1 cellular context compared by ENCODE assay signal in genomic region chr11:106449756-106450155, GRCh38.
A peak's percentile ranks its signal among the peaks of the same experiment; 100 is the strongest.
TF ChIP-seq lines count a peak whose summit lies in the region.

No MANE protein-coding gene starts in this region.

TF ChIP-seq in HepG2, 621 proteins besides CTCF, POLR2A, EP300 and RAD21 (continued from another document and continues in another):
- TF ChIP-seq, protein P1, sequence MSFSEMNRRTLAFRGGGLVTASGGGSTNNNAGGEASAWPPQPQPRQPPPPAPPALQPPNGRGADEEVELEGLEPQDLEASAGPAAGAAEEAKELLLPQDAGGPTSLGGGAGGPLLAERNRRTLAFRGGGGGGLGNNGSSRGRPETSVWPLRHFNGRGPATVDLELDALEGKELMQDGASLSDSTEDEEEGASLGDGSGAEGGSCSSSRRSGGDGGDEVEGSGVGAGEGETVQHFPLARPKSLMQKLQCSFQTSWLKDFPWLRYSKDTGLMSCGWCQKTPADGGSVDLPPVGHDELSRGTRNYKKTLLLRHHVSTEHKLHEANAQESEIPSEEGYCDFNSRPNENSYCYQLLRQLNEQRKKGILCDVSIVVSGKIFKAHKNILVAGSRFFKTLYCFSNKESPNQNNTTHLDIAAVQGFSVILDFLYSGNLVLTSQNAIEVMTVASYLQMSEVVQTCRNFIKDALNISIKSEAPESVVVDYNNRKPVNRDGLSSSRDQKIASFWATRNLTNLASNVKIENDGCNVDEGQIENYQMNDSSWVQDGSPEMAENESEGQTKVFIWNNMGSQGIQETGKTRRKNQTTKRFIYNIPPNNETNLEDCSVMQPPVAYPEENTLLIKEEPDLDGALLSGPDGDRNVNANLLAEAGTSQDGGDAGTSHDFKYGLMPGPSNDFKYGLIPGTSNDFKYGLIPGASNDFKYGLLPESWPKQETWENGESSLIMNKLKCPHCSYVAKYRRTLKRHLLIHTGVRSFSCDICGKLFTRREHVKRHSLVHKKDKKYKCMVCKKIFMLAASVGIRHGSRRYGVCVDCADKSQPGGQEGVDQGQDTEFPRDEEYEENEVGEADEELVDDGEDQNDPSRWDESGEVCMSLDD (CRISPR knock-in tag; IDR thresholded peaks at IDR 0.05; ENCODE audit: borderline replicate concordance): no peak
- TF ChIP-seq, protein P2, sequence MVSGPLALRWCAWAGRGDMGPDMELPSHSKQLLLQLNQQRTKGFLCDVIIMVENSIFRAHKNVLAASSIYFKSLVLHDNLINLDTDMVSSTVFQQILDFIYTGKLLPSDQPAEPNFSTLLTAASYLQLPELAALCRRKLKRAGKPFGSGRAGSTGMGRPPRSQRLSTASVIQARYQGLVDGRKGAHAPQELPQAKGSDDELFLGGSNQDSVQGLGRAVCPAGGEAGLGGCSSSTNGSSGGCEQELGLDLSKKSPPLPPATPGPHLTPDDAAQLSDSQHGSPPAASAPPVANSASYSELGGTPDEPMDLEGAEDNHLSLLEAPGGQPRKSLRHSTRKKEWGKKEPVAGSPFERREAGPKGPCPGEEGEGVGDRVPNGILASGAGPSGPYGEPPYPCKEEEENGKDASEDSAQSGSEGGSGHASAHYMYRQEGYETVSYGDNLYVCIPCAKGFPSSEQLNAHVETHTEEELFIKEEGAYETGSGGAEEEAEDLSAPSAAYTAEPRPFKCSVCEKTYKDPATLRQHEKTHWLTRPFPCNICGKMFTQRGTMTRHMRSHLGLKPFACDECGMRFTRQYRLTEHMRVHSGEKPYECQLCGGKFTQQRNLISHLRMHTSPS (CRISPR knock-in tag; IDR thresholded peaks at IDR 0.05; ENCODE audit: low read depth): no peak
- TF ChIP-seq NCOA2 (CRISPR knock-in tag; IDR thresholded peaks at IDR 0.05): peak; percentile 65; the same call in 1 of the 2 replicates
- TF ChIP-seq CCAR2 (optimal IDR thresholded peaks at IDR 0.05; ENCODE audit: low read depth, low read length): no peak
- no peak for TF ChIP-seq SOX13 (IDR thresholded peaks at IDR 0.05)
- peak in 1 of 2 experiments; percentile 91; a peak in 2 of 4 replicates for TF ChIP-seq SOX13 (CRISPR knock-in tag; conservative IDR thresholded peaks at IDR 0.05 in 1 of 2, IDR thresholded peaks at IDR 0.05 in 1 of 2)
- no peak for TF ChIP-seq ZBTB38 (CRISPR knock-in tag; IDR thresholded peaks at IDR 0.05)
- TF ChIP-seq, protein P3, sequence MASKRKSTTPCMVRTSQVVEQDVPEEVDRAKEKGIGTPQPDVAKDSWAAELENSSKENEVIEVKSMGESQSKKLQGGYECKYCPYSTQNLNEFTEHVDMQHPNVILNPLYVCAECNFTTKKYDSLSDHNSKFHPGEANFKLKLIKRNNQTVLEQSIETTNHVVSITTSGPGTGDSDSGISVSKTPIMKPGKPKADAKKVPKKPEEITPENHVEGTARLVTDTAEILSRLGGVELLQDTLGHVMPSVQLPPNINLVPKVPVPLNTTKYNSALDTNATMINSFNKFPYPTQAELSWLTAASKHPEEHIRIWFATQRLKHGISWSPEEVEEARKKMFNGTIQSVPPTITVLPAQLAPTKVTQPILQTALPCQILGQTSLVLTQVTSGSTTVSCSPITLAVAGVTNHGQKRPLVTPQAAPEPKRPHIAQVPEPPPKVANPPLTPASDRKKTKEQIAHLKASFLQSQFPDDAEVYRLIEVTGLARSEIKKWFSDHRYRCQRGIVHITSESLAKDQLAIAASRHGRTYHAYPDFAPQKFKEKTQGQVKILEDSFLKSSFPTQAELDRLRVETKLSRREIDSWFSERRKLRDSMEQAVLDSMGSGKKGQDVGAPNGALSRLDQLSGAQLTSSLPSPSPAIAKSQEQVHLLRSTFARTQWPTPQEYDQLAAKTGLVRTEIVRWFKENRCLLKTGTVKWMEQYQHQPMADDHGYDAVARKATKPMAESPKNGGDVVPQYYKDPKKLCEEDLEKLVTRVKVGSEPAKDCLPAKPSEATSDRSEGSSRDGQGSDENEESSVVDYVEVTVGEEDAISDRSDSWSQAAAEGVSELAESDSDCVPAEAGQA (IDR thresholded peaks at IDR 0.05; ENCODE audit: low read depth): no peak
- TF ChIP-seq, protein P3 (CRISPR knock-in tag; IDR thresholded peaks at IDR 0.05; ENCODE audit: borderline replicate concordance): no peak
- no peak for TF ChIP-seq ZNF362 (CRISPR knock-in tag; IDR thresholded peaks at IDR 0.05; ENCODE audit: borderline replicate concordance)
- TF ChIP-seq KLF6 (CRISPR knock-in tag; IDR thresholded peaks at IDR 0.05): no peak
- no peak for TF ChIP-seq ZBTB42 (CRISPR knock-in tag; IDR thresholded peaks at IDR 0.05)
- peak; percentile 65 for TF ChIP-seq FOXA3 (CRISPR knock-in tag; IDR thresholded peaks at IDR 0.05)
- TF ChIP-seq TP53 (CRISPR knock-in tag; conservative IDR thresholded peaks at IDR 0.05): no peak
- no peak for TF ChIP-seq HHEX (CRISPR knock-in tag; IDR thresholded peaks at IDR 0.05)
- no peak for TF ChIP-seq TOE1 (CRISPR knock-in tag; IDR thresholded peaks at IDR 0.05)
- TF ChIP-seq CREM (IDR thresholded peaks at IDR 0.05): peak; percentile 15; the same call in 1 of the 2 replicates
- no peak for TF ChIP-seq CREM (CRISPR knock-in tag; IDR thresholded peaks at IDR 0.05)
- no peak for TF ChIP-seq CREB3 (CRISPR knock-in tag; IDR thresholded peaks at IDR 0.05)
- TF ChIP-seq YY1 (IDR thresholded peaks at IDR 0.05; ENCODE audit: insufficient read depth, insufficient replicate concordance, low read depth, low read length): no peak
- no peak for TF ChIP-seq KAT8 (CRISPR knock-in tag; IDR thresholded peaks at IDR 0.05)
- TF ChIP-seq ZNF572 (CRISPR knock-in tag; IDR thresholded peaks at IDR 0.05): no peak
- no peak for TF ChIP-seq ZNF670 (CRISPR knock-in tag; IDR thresholded peaks at IDR 0.05; ENCODE audit: borderline replicate concordance)
- 0 out of 2 replicates have a peak, but pooled peaks have one; percentile 27 for TF ChIP-seq KMT2B (CRISPR knock-in tag; IDR thresholded peaks at IDR 0.05)
- no peak for TF ChIP-seq CBX1 (IDR thresholded peaks at IDR 0.05; ENCODE audit: low read depth)
- TF ChIP-seq, protein P4, sequence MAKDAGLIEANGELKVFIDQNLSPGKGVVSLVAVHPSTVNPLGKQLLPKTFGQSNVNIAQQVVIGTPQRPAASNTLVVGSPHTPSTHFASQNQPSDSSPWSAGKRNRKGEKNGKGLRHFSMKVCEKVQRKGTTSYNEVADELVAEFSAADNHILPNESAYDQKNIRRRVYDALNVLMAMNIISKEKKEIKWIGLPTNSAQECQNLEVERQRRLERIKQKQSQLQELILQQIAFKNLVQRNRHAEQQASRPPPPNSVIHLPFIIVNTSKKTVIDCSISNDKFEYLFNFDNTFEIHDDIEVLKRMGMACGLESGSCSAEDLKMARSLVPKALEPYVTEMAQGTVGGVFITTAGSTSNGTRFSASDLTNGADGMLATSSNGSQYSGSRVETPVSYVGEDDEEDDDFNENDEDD (CRISPR knock-in tag; IDR thresholded peaks at IDR 0.05; ENCODE audit: borderline replicate concordance): no peak
- no peak for TF ChIP-seq ZNF3 (CRISPR knock-in tag; IDR thresholded peaks at IDR 0.05)
- peak; percentile 79 for TF ChIP-seq ISL2 (CRISPR knock-in tag; IDR thresholded peaks at IDR 0.05)
- no peak for TF ChIP-seq TEAD3 (CRISPR knock-in tag; optimal IDR thresholded peaks at IDR 0.05; ENCODE audit: borderline replicate concordance)
- TF ChIP-seq PHF5A (CRISPR knock-in tag; IDR thresholded peaks at IDR 0.05; ENCODE audit: low read depth, unreplicated experiment): no peak
- TF ChIP-seq, protein P5, sequence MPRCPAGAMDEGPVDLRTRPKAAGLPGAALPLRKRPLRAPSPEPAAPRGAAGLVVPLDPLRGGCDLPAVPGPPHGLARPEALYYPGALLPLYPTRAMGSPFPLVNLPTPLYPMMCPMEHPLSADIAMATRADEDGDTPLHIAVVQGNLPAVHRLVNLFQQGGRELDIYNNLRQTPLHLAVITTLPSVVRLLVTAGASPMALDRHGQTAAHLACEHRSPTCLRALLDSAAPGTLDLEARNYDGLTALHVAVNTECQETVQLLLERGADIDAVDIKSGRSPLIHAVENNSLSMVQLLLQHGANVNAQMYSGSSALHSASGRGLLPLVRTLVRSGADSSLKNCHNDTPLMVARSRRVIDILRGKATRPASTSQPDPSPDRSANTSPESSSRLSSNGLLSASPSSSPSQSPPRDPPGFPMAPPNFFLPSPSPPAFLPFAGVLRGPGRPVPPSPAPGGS (CRISPR knock-in tag; IDR thresholded peaks at IDR 0.05): no peak
- TF ChIP-seq ZNF33B (CRISPR knock-in tag; IDR thresholded peaks at IDR 0.05): no peak
- TF ChIP-seq ZNF563 (CRISPR knock-in tag; IDR thresholded peaks at IDR 0.05): no peak
- TF ChIP-seq ZSCAN22 (CRISPR knock-in tag; IDR thresholded peaks at IDR 0.05): no peak
- TF ChIP-seq ZNF30 (CRISPR knock-in tag; IDR thresholded peaks at IDR 0.05): no peak
- no peak for TF ChIP-seq KAT7 (CRISPR knock-in tag; IDR thresholded peaks at IDR 0.05; ENCODE audit: borderline replicate concordance)
- TF ChIP-seq ZNF232 (CRISPR knock-in tag; IDR thresholded peaks at IDR 0.05; ENCODE audit: borderline replicate concordance): no peak
- no peak for TF ChIP-seq RNF2 (conservative IDR thresholded peaks at IDR 0.05; ENCODE audit: low read depth)
- no peak for TF ChIP-seq ZNF136 (CRISPR knock-in tag; IDR thresholded peaks at IDR 0.05; ENCODE audit: low read depth)
- no peak for TF ChIP-seq NR2F1 (CRISPR knock-in tag; IDR thresholded peaks at IDR 0.05)
- no peak for TF ChIP-seq FOSL1 (CRISPR knock-in tag; IDR thresholded peaks at IDR 0.05; ENCODE audit: borderline replicate concordance)
- 0 out of 2 replicates have a peak, but pooled peaks have one; percentile 20 for TF ChIP-seq BCL6 (CRISPR knock-in tag; IDR thresholded peaks at IDR 0.05)
- TF ChIP-seq ZNF34 (CRISPR knock-in tag; IDR thresholded peaks at IDR 0.05; ENCODE audit: borderline replicate concordance): no peak
- TF ChIP-seq HNF4A (CRISPR knock-in tag; IDR thresholded peaks at IDR 0.05): peak; percentile 21; the same call in 1 of the 2 replicates
- TF ChIP-seq ZFP36 (IDR thresholded peaks at IDR 0.05; ENCODE audit: borderline replicate concordance, low read depth, low read length, partially characterized antibody): no peak
- no peak for TF ChIP-seq ZC3H4 (CRISPR knock-in tag; IDR thresholded peaks at IDR 0.05; ENCODE audit: borderline replicate concordance)
- TF ChIP-seq ZC3H13 (CRISPR knock-in tag; IDR thresholded peaks at IDR 0.05): no peak
- TF ChIP-seq RFX3 (CRISPR knock-in tag; IDR thresholded peaks at IDR 0.05): no peak
- TF ChIP-seq SIX1 (CRISPR knock-in tag; IDR thresholded peaks at IDR 0.05; ENCODE audit: borderline replicate concordance): no peak
- TF ChIP-seq KLF15 (CRISPR knock-in tag; IDR thresholded peaks at IDR 0.05; ENCODE audit: borderline replicate concordance): no peak
- 0 out of 2 replicates have a peak, but pooled peaks have one; percentile 35 for TF ChIP-seq TGIF2 (CRISPR knock-in tag; IDR thresholded peaks at IDR 0.05)
- TF ChIP-seq RAD51 (IDR thresholded peaks at IDR 0.05; ENCODE audit: borderline replicate concordance): no peak
- no peak for TF ChIP-seq ZNF788 (CRISPR knock-in tag; IDR thresholded peaks at IDR 0.05; ENCODE audit: borderline replicate concordance)
- TF ChIP-seq, protein P6, sequence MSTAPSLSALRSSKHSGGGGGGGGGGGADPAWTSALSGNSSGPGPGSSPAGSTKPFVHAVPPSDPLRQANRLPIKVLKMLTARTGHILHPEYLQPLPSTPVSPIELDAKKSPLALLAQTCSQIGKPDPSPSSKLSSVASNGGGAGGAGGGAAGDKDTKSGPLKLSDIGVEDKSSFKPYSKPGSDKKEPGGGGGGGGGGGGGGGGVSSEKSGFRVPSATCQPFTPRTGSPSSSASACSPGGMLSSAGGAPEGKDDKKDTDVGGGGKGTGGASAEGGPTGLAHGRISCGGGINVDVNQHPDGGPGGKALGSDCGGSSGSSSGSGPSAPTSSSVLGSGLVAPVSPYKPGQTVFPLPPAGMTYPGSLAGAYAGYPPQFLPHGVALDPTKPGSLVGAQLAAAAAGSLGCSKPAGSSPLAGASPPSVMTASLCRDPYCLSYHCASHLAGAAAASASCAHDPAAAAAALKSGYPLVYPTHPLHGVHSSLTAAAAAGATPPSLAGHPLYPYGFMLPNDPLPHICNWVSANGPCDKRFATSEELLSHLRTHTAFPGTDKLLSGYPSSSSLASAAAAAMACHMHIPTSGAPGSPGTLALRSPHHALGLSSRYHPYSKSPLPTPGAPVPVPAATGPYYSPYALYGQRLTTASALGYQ (CRISPR knock-in tag; IDR thresholded peaks at IDR 0.05): no peak
- TF ChIP-seq NKX3-1 (CRISPR knock-in tag; IDR thresholded peaks at IDR 0.05): no peak
- TF ChIP-seq SP4 (CRISPR knock-in tag; IDR thresholded peaks at IDR 0.05): no peak
- TF ChIP-seq, protein P7, sequence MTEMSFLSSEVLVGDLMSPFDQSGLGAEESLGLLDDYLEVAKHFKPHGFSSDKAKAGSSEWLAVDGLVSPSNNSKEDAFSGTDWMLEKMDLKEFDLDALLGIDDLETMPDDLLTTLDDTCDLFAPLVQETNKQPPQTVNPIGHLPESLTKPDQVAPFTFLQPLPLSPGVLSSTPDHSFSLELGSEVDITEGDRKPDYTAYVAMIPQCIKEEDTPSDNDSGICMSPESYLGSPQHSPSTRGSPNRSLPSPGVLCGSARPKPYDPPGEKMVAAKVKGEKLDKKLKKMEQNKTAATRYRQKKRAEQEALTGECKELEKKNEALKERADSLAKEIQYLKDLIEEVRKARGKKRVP (CRISPR knock-in tag; IDR thresholded peaks at IDR 0.05): no peak
